8 cellular contexts compared by ENCODE assay signal in genomic region chr5:95644351-95645042, GRCh38.
A peak's percentile ranks its signal among the peaks of the same experiment; 100 is the strongest.
DNase-seq lines count a peak whose midpoint lies in the region; ATAC-seq, FAIRE-seq and TF ChIP-seq lines count a peak whose summit lies in the region.

No MANE protein-coding gene starts in this region.

- no peaks in the 10 kb centered on the region for H3K9me3 Mint-ChIP-seq in activated T-cell treated with anti-CD3 and anti-CD28 coated beads, Interleukin-2, amount 50 U/mL, for 24 hours

- ATAC-seq in HG03342 (IDR thresholded peaks at IDR 0.05; ENCODE audit: unreplicated experiment), result peak; percentile 38

- FAIRE-seq in D721Med (lab: Jason Lieb, UNC), result no peak
- FAIRE-seq in H54 (lab: Jason Lieb, UNC), result no peak

- peak overlapping the region; percentile 70 for H3K27ac Mint-ChIP-seq in activated T-cell treated with anti-CD3 and anti-CD28 coated beads, Interleukin-2, amount 50 U/mL, for 24 hours

- no peaks in the 10 kb centered on the region for H3K27me3 Mint-ChIP-seq in activated T-cell treated with anti-CD3 and anti-CD28 coated beads, Interleukin-2, amount 50 U/mL, for 24 hours

- H3K36me3 Mint-ChIP-seq in activated T-cell treated with anti-CD3 and anti-CD28 coated beads, Interleukin-2, amount 50 U/mL, for 24 hours (ENCODE audit: low read depth), result no peaks in the 10 kb centered on the region

- no peak overlapping the region for H3K4me3 ChIP-seq in foreskin fibroblast (ENCODE audit: low read depth in 1 of 2, low read length in 2 of 2)

- peak; percentile 85 for TF ChIP-seq CTCF in D721Med (IDR thresholded peaks at IDR 0.05; ENCODE audit: insufficient read depth, missing control alignments)
- peak; percentile 82 for TF ChIP-seq CTCF in foreskin fibroblast (IDR thresholded peaks at IDR 0.05; ENCODE audit: low read depth, low read length)

- peaks cover 44% of the 10 kb centered on the region for H3K4me1 Mint-ChIP-seq in activated T-cell treated with anti-CD3 and anti-CD28 coated beads, Interleukin-2, amount 50 U/mL, for 24 hours (ENCODE audit: low read depth)

- no peak overlapping the region for H3K4me3 Mint-ChIP-seq in activated T-cell treated with anti-CD3 and anti-CD28 coated beads, Interleukin-2, amount 50 U/mL, for 24 hours

- no peak for TF ChIP-seq POLR2A in H54 (IDR thresholded peaks at IDR 0.05; ENCODE audit: low read depth, low read length)

- DNase-seq in D721Med (ENCODE audit: insufficient read length, low spot score), result no peak
- DNase-seq in GM19238 (ENCODE audit: insufficient read length, low spot score), result peak; percentile 31
- DNase-seq in NOMO-1 (lab: John Stamatoyannopoulos, UW; ENCODE audit: unreplicated experiment in 2 of 2), result peak; percentile 27 to 58
- peak; percentile 52 for DNase-seq in activated T-cell treated with anti-CD3 and anti-CD28 coated beads, Interleukin-2, amount 50 U/mL, for 24 hours
- peak; percentile 39 to 79 for DNase-seq in foreskin fibroblast
- DNase-seq in putamen (ENCODE audit: low spot score), result peak; percentile 50
- DNase-seq in H54 (ENCODE audit: insufficient read length, low spot score), result no peak

Comparison
In these comparisons a context has a peak if more than half of its experiments do, and no peak if none do; other contexts are left out.
1. DNase-seq: peak in GM19238 (single experiment), NOMO-1 (2 of 2), activated T-cell treated with anti-CD3 and anti-CD28 coated beads, Interleukin-2, amount 50 U/mL, for 24 hours (single experiment), foreskin fibroblast (2 of 2) and putamen (single experiment); none in D721Med (single experiment) and H54 (single experiment).